Comparison of ENCODE assay signal across 8 cellular contexts in the genomic region with DNA sequence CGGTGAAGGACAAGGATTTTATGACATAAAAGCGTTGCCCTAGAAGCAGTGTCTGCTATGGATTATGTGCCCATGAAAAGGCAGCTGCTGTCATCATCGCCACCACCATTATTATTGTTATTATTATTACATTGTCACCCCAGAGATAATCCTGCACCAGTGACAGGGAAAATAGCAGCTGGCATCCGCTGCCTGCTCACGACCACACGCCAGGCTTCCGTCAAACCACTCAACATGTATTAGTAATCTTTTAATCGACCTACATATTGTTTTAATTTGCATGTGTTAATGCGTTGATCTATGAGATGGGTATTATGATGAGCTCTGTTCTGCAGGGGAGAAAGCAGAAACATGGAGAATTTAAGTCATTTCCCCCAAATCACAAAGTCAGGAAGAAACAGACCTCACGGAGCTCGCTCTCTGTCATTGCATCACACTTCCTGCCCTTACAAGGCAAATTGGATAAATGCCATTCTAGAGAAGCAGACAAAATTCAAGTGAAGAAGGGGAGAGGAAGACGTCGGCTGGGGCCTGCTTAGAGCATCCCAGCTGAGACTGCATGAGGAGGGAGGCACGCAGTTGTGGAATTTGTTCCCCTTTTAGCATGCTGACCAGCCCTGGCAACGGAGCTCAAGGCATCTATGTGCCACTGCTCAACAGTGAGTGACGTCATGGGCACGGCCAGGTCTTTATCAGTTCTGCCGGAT. TPM values are rescaled to one million over a fixed set of nuclear protein-coding genes. Genes with fewer than 3 reads are reported as not detected.
DNase-seq lines count a peak whose midpoint lies in the region; ATAC-seq and TF ChIP-seq lines count a peak whose summit lies in the region.
"Had no signal": no experiment of that assay in that cellular context is flagged by ENCODE, and none has a peak within 500 bp of the region (broad histone marks: within the 10 kb centered on the region; RNA-seq: fewer than 3 reads in every experiment).

Gene FFAR3 (plus strand): TSS at position 594 of the 707 bp plus-strand sequence. CDS start 431 bp downstream, outside the sequence.

- H3K27me3 ChIP-seq in RWPE2 (ENCODE audit: insufficient read depth, poor library complexity, severe bottlenecking): peaks cover 21% of the 10 kb centered on the region

- TF ChIP-seq CTCF in RWPE2 (IDR thresholded peaks at IDR 0.05; ENCODE audit: poor library complexity, severe bottlenecking): no peak
- no peak for TF ChIP-seq CTCF in foreskin fibroblast (IDR thresholded peaks at IDR 0.05; ENCODE audit: low read depth, low read length)

- no peaks in the 10 kb centered on the region for H3K36me3 ChIP-seq in RWPE2 (ENCODE audit: low read depth)

- H3K4me1 ChIP-seq in RWPE2 (ENCODE audit: insufficient read depth, poor library complexity, severe bottlenecking): no peaks in the 10 kb centered on the region

- intact Hi-C loops in sciatic nerve (cut with DNase I): no loop called here

- DNase-seq in GM04503 (ENCODE audit: low read depth): peak; percentile 6
- peak; percentile 30 for DNase-seq in RWPE2 (ENCODE audit: low spot score)
- peak; percentile 30 to 43 for DNase-seq in foreskin fibroblast
- DNase-seq in sciatic nerve (ENCODE audit: low spot score): peak; percentile 64
- no peak for DNase-seq in OCI-M2 (lab: John Stamatoyannopoulos, UW; ENCODE audit: unreplicated experiment)
- DNase-seq: NCI-H1417 treated with DMSO at 0.1 percent for 48 hours had no signal

- H3K9me3 ChIP-seq in RWPE2 (ENCODE audit: severe bottlenecking): no peaks in the 10 kb centered on the region

- ATAC-seq in RWPE2 (ENCODE audit: low read depth): no peak
- peak; percentile 77 for ATAC-seq in sciatic nerve
- ATAC-seq in HG03571 (IDR thresholded peaks at IDR 0.05; ENCODE audit: unreplicated experiment): no peak
- ATAC-seq in HG03565 (IDR thresholded peaks at IDR 0.05; ENCODE audit: unreplicated experiment): no peak

- H3K4me3 ChIP-seq in RWPE2 (ENCODE audit: severe bottlenecking): no peak within 1 kb of the TSS
- H3K4me3 ChIP-seq in foreskin fibroblast (ENCODE audit: low read depth in 1 of 2, low read length in 2 of 2): no peak within 1 kb of the TSS

- H3K27ac ChIP-seq in RWPE2 (ENCODE audit: poor library complexity, severe bottlenecking): no peak within 1 kb of the TSS

RNA-seq across cellular contexts. Expression of gene FFAR3, which starts in this region (rescaled TPM):
- total RNA-seq in sciatic nerve: 0.76 TPM

Comparison
In these comparisons a context has a peak if more than half of its experiments do, and no peak if none do; other contexts are left out.
1. Peak in DNase-seq and ATAC-seq in sciatic nerve; RNA of the gene not detected or under 1 TPM.